ENCODE assay signal across 29 cellular contexts in genomic region chr5:40844565-40844964, GRCh38.
"Had no signal": no experiment of that assay in that cellular context is flagged by ENCODE, and none has a peak within 500 bp of the region (broad histone marks: within the 10 kb centered on the region; RNA-seq: fewer than 3 reads in every experiment).

No MANE protein-coding gene starts in this region.

- H3K4me3 ChIP-seq: suprapubic skin, testis, thoracic aorta, thyroid gland, tibial artery, tibial nerve, transverse colon, upper lobe of left lung, upper lobe of right lung, uterus, vagina had no signal

- H3K27me3 ChIP-seq: stomach, suprapubic skin, testis, thyroid gland, tibial nerve, upper lobe of left lung, upper lobe of right lung, vagina had no signal

- H3K36me3 ChIP-seq: suprapubic skin, thoracic aorta, thyroid gland, transverse colon, uterus, vagina had no signal

- H3K9me3 Mint-ChIP-seq: stimulated activated effector memory CD8-positive, alpha-beta T cell treated with anti-CD3 and anti-CD28 coated beads, Interleukin-12 subunit alpha, Interleukin-12 subunit beta, amount 100 ng/mL, for 72 hours; stimulated activated memory B cell treated with anti-CD40 and anti-IgM and Interleukin-4, amounts not matched to agents 10 μg/mL and 1 μg/mL and 100 μg/mL, for 72 hours; stimulated activated naive B cell treated with anti-CD40 and anti-IgM and Interleukin-4, amounts not matched to agents 10 μg/mL and 1 μg/mL and 100 μg/mL, for 72 hours; stimulated activated naive CD8-positive, alpha-beta T cell treated with anti-CD3 and anti-CD28 coated beads, Interleukin-15, amount 100 ng/mL, for 72 hours; stimulated activated naive CD8-positive, alpha-beta T cell treated with anti-CD3 and anti-CD28 coated beads, Interleukin-15, Interleukin-2, amounts not matched to agents 100 ng/mL and 50 ng/mL, for 24 hours; type B pancreatic cell had no signal

- DNase-seq: stimulated activated CD4-positive, alpha-beta T cell treated with anti-CD3 and anti-CD28 coated beads, Interleukin-2, amount 100 ng/mL, for 48 hours; stimulated activated CD4-positive, alpha-beta T cell treated with anti-CD3 and anti-CD28 coated beads, Interleukin-4, amount 100 ng/mL, for 1 hour; stimulated activated CD4-positive, alpha-beta T cell treated with anti-CD3 and anti-CD28 coated beads, Interleukin-4, amount 100 ng/mL, for 24 hours; stimulated activated CD4-positive, alpha-beta T cell treated with anti-CD3 and anti-CD28 coated beads, Interleukin-4, amount 100 ng/mL, for 4 hours; stimulated activated CD8-positive, alpha-beta memory T cell treated with anti-CD3 and anti-CD28 coated beads, Interleukin-4, amount 100 ng/mL, for 48 hours; stimulated activated naive B cell treated with anti-CD40 and anti-IgM and Interleukin-4, amounts not matched to agents 10 μg/mL and 1 μg/mL and 100 μg/mL, for 72 hours; stimulated activated naive CD4-positive, alpha-beta T cell; stimulated activated naive CD4-positive, alpha-beta T cell treated with Interleukin-2 at 50 U/mL for 16 hours; stimulated activated naive CD8-positive, alpha-beta T cell treated with anti-CD3 and anti-CD28 coated beads, Interleukin-15, amount 100 ng/mL, for 72 hours; stimulated activated naive CD8-positive, alpha-beta T cell treated with anti-CD3 and anti-CD28 coated beads, Interleukin-15, Interleukin-2, amounts not matched to agents 100 U/mL and 50 U/mL, for 24 hours; stomach; substantia nigra; testis; thyroid gland; tibial artery; transverse colon; trophoblast cell; upper lobe of left lung; upper lobe of right lung; uterus had no signal

- H3K4me1 ChIP-seq: suprapubic skin, tibial artery, transverse colon, uterus, vagina had no signal

- ATAC-seq: stimulated activated effector memory CD8-positive, alpha-beta T cell treated with anti-CD3 and anti-CD28 coated beads, Interleukin-12 subunit alpha, Interleukin-12 subunit beta, amount 100 ng/mL, for 72 hours; stimulated activated memory B cell treated with anti-CD40 and anti-IgM and Interleukin-4, amounts not matched to agents 10 μg/mL and 1 μg/mL and 100 μg/mL, for 72 hours; stimulated activated naive B cell treated with anti-CD40 and anti-IgM and Interleukin-4, amounts not matched to agents 10 μg/mL and 1 μg/mL and 100 μg/mL, for 72 hours; stimulated activated naive CD8-positive, alpha-beta T cell treated with anti-CD3 and anti-CD28 coated beads, Interleukin-15, amount 100 ng/mL, for 72 hours; stimulated activated naive CD8-positive, alpha-beta T cell treated with anti-CD3 and anti-CD28 coated beads, Interleukin-15, Interleukin-2, amounts not matched to agents 100 U/mL and 50 U/mL, for 24 hours; upper lobe of right lung had no signal

- H3K9me3 ChIP-seq: stomach, suprapubic skin, testis, thoracic aorta, thyroid gland, tibial artery, tibial nerve, transverse colon, upper lobe of left lung, upper lobe of right lung, uterus, vagina had no signal

- H3K27me3 Mint-ChIP-seq: stimulated activated naive B cell treated with anti-CD40 and anti-IgM and Interleukin-4, amounts not matched to agents 10 μg/mL and 1 μg/mL and 100 μg/mL, for 72 hours had no signal

- H3K36me3 Mint-ChIP-seq: stimulated activated effector memory CD8-positive, alpha-beta T cell treated with anti-CD3 and anti-CD28 coated beads, Interleukin-12 subunit alpha, Interleukin-12 subunit beta, amount 100 ng/mL, for 72 hours; stimulated activated memory B cell treated with anti-CD40 and anti-IgM and Interleukin-4, amounts not matched to agents 10 μg/mL and 1 μg/mL and 100 μg/mL, for 72 hours; type B pancreatic cell had no signal

- FAIRE-seq: urothelium cell line had no signal

- H3K4me3 Mint-ChIP-seq: stimulated activated effector memory CD8-positive, alpha-beta T cell treated with anti-CD3 and anti-CD28 coated beads, Interleukin-12 subunit alpha, Interleukin-12 subunit beta, amount 100 ng/mL, for 72 hours; stimulated activated memory B cell treated with anti-CD40 and anti-IgM and Interleukin-4, amounts not matched to agents 10 μg/mL and 1 μg/mL and 100 μg/mL, for 72 hours; stimulated activated naive B cell treated with anti-CD40 and anti-IgM and Interleukin-4, amounts not matched to agents 10 μg/mL and 1 μg/mL and 100 μg/mL, for 72 hours; stimulated activated naive CD8-positive, alpha-beta T cell treated with anti-CD3 and anti-CD28 coated beads, Interleukin-15, amount 100 ng/mL, for 72 hours; stimulated activated naive CD8-positive, alpha-beta T cell treated with anti-CD3 and anti-CD28 coated beads, Interleukin-15, Interleukin-2, amounts not matched to agents 100 ng/mL and 50 ng/mL, for 24 hours; type B pancreatic cell had no signal

- H3K27ac ChIP-seq: stomach, suprapubic skin, testis, thoracic aorta, thyroid gland, tibial artery, tibial nerve, transverse colon, upper lobe of left lung, upper lobe of right lung, uterus, vagina had no signal
